In the genomic region with DNA sequence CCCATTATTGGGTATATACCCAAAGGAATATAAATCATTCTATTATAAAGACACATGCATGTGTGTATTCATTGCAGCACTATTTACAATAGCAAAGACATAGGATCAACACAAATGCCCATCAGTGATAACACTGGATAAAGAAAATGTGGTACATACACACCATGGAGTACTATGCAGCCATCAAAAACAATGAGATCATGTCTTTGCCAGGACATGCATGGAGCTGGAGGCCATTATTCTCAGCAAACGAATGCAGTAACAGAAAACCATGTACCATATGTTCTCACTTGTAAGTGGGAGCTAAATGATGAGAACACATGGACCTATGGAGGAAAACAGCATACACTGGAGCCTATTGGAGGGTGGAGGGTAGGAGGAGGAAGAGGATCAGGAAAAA, we compare ENCODE assay signal across 29 cellular contexts.
"Had no signal": no experiment of that assay in that cellular context is flagged by ENCODE, and none has a peak within 500 bp of the region (broad histone marks: within the 10 kb centered on the region; RNA-seq: fewer than 3 reads in every experiment).

No MANE protein-coding gene starts in this region.

- H3K4me1 Mint-ChIP-seq: stimulated activated effector memory CD8-positive, alpha-beta T cell treated with anti-CD3 and anti-CD28 coated beads, Interleukin-12 subunit alpha, Interleukin-12 subunit beta, amount 100 ng/mL, for 72 hours; stimulated activated memory B cell treated with anti-CD40 and anti-IgM and Interleukin-4, amounts not matched to agents 10 μg/mL and 1 μg/mL and 100 μg/mL, for 72 hours; stimulated activated naive B cell treated with anti-CD40 and anti-IgM and Interleukin-4, amounts not matched to agents 10 μg/mL and 1 μg/mL and 100 μg/mL, for 72 hours; stimulated activated naive CD8-positive, alpha-beta T cell treated with anti-CD3 and anti-CD28 coated beads, Interleukin-15, amount 100 ng/mL, for 72 hours had no signal

- H3K9me3 ChIP-seq: testis, thoracic aorta, thyroid gland, tibial artery, upper lobe of right lung, uterus had no signal

- H3K4me3 Mint-ChIP-seq: stimulated activated effector memory CD8-positive, alpha-beta T cell treated with anti-CD3 and anti-CD28 coated beads, Interleukin-12 subunit alpha, Interleukin-12 subunit beta, amount 100 ng/mL, for 72 hours; stimulated activated memory B cell treated with anti-CD40 and anti-IgM and Interleukin-4, amounts not matched to agents 10 μg/mL and 1 μg/mL and 100 μg/mL, for 72 hours; stimulated activated naive B cell treated with anti-CD40 and anti-IgM and Interleukin-4, amounts not matched to agents 10 μg/mL and 1 μg/mL and 100 μg/mL, for 72 hours; stimulated activated naive CD8-positive, alpha-beta T cell treated with anti-CD3 and anti-CD28 coated beads, Interleukin-15, amount 100 ng/mL, for 72 hours; stimulated activated naive CD8-positive, alpha-beta T cell treated with anti-CD3 and anti-CD28 coated beads, Interleukin-15, Interleukin-2, amounts not matched to agents 100 ng/mL and 50 ng/mL, for 24 hours; type B pancreatic cell had no signal

- FAIRE-seq: urothelium cell line had no signal

- H3K27me3 Mint-ChIP-seq: stimulated activated memory B cell treated with anti-CD40 and anti-IgM and Interleukin-4, amounts not matched to agents 10 μg/mL and 1 μg/mL and 100 μg/mL, for 72 hours; stimulated activated naive B cell treated with anti-CD40 and anti-IgM and Interleukin-4, amounts not matched to agents 10 μg/mL and 1 μg/mL and 100 μg/mL, for 72 hours; stimulated activated naive CD8-positive, alpha-beta T cell treated with anti-CD3 and anti-CD28 coated beads, Interleukin-15, amount 100 ng/mL, for 72 hours; stimulated activated naive CD8-positive, alpha-beta T cell treated with anti-CD3 and anti-CD28 coated beads, Interleukin-15, Interleukin-2, amounts not matched to agents 100 ng/mL and 50 ng/mL, for 24 hours; type B pancreatic cell had no signal

- H3K4me3 ChIP-seq: stomach, suprapubic skin, testis, thoracic aorta, thyroid gland, tibial artery, tibial nerve, transverse colon, upper lobe of left lung, upper lobe of right lung, uterus, vagina had no signal

- H3K27ac Mint-ChIP-seq: stimulated activated effector memory CD8-positive, alpha-beta T cell treated with anti-CD3 and anti-CD28 coated beads, Interleukin-12 subunit alpha, Interleukin-12 subunit beta, amount 100 ng/mL, for 72 hours; stimulated activated memory B cell treated with anti-CD40 and anti-IgM and Interleukin-4, amounts not matched to agents 10 μg/mL and 1 μg/mL and 100 μg/mL, for 72 hours; stimulated activated naive B cell treated with anti-CD40 and anti-IgM and Interleukin-4, amounts not matched to agents 10 μg/mL and 1 μg/mL and 100 μg/mL, for 72 hours; stimulated activated naive CD8-positive, alpha-beta T cell treated with anti-CD3 and anti-CD28 coated beads, Interleukin-15, amount 100 ng/mL, for 72 hours; stimulated activated naive CD8-positive, alpha-beta T cell treated with anti-CD3 and anti-CD28 coated beads, Interleukin-15, Interleukin-2, amounts not matched to agents 100 ng/mL and 50 ng/mL, for 24 hours; type B pancreatic cell had no signal

- H3K4me1 ChIP-seq: testis, upper lobe of right lung had no signal

- H3K36me3 ChIP-seq: stomach, suprapubic skin, thoracic aorta, thyroid gland, tibial artery, tibial nerve, transverse colon, upper lobe of left lung, upper lobe of right lung, uterus, vagina had no signal

- H3K9me3 Mint-ChIP-seq: type B pancreatic cell had no signal

- H3K36me3 Mint-ChIP-seq: stimulated activated effector memory CD8-positive, alpha-beta T cell treated with anti-CD3 and anti-CD28 coated beads, Interleukin-12 subunit alpha, Interleukin-12 subunit beta, amount 100 ng/mL, for 72 hours; stimulated activated memory B cell treated with anti-CD40 and anti-IgM and Interleukin-4, amounts not matched to agents 10 μg/mL and 1 μg/mL and 100 μg/mL, for 72 hours; type B pancreatic cell had no signal

- H3K27me3 ChIP-seq: stomach, suprapubic skin, testis, thyroid gland, tibial artery, tibial nerve, transverse colon, upper lobe of left lung, upper lobe of right lung, uterus, vagina had no signal

- ATAC-seq: stimulated activated effector memory CD8-positive, alpha-beta T cell treated with anti-CD3 and anti-CD28 coated beads, Interleukin-12 subunit alpha, Interleukin-12 subunit beta, amount 100 ng/mL, for 72 hours; stimulated activated memory B cell treated with anti-CD40 and anti-IgM and Interleukin-4, amounts not matched to agents 10 μg/mL and 1 μg/mL and 100 μg/mL, for 72 hours; stimulated activated naive B cell treated with anti-CD40 and anti-IgM and Interleukin-4, amounts not matched to agents 10 μg/mL and 1 μg/mL and 100 μg/mL, for 72 hours; stimulated activated naive CD8-positive, alpha-beta T cell treated with anti-CD3 and anti-CD28 coated beads, Interleukin-15, amount 100 ng/mL, for 72 hours; stimulated activated naive CD8-positive, alpha-beta T cell treated with anti-CD3 and anti-CD28 coated beads, Interleukin-15, Interleukin-2, amounts not matched to agents 100 U/mL and 50 U/mL, for 24 hours; upper lobe of right lung had no signal

- DNase-seq: stimulated activated CD4-positive, alpha-beta T cell treated with anti-CD3 and anti-CD28 coated beads, Interleukin-2, amount 100 ng/mL, for 48 hours; stimulated activated CD4-positive, alpha-beta T cell treated with anti-CD3 and anti-CD28 coated beads, Interleukin-4, amount 100 ng/mL, for 1 hour; stimulated activated CD4-positive, alpha-beta T cell treated with anti-CD3 and anti-CD28 coated beads, Interleukin-4, amount 100 ng/mL, for 24 hours; stimulated activated CD4-positive, alpha-beta T cell treated with anti-CD3 and anti-CD28 coated beads, Interleukin-4, amount 100 ng/mL, for 4 hours; stimulated activated CD8-positive, alpha-beta memory T cell treated with anti-CD3 and anti-CD28 coated beads, Interleukin-4, amount 100 ng/mL, for 48 hours; stimulated activated naive B cell treated with anti-CD40 and anti-IgM and Interleukin-4, amounts not matched to agents 10 μg/mL and 1 μg/mL and 100 μg/mL, for 72 hours; stimulated activated naive CD4-positive, alpha-beta T cell; stimulated activated naive CD4-positive, alpha-beta T cell treated with Interleukin-2 at 50 U/mL for 16 hours; stimulated activated naive CD8-positive, alpha-beta T cell treated with anti-CD3 and anti-CD28 coated beads, Interleukin-15, amount 100 ng/mL, for 72 hours; stimulated activated naive CD8-positive, alpha-beta T cell treated with anti-CD3 and anti-CD28 coated beads, Interleukin-15, Interleukin-2, amounts not matched to agents 100 U/mL and 50 U/mL, for 24 hours; stomach; substantia nigra; testis; thyroid gland; tibial artery; transverse colon; trophoblast cell; upper lobe of left lung; upper lobe of right lung; uterus had no signal

- H3K27ac ChIP-seq: stomach, suprapubic skin, testis, thoracic aorta, thyroid gland, tibial artery, tibial nerve, transverse colon, upper lobe of left lung, upper lobe of right lung, uterus, vagina had no signal
